19 cellular contexts compared by ENCODE assay signal in the genomic region with DNA sequence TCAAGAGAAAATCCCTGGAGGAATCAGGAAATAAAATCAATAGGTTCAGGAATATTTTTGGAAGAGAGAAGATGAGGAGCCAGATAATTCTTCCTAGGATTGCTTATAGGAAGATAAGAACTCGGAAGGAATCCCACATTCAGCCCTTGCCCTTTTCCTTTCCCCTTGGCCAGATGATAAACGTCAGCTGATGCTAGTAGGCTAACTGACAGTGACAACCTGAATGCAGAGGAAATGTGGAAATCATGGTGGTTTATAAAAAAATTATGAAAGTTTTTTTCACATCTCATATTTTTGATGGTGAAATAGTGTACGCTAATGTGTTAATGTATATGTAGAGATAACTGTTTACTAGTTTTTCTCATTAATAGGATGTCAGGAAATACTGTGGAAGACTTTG. TPM values are rescaled to one million over a fixed set of nuclear protein-coding genes. Genes with fewer than 3 reads are reported as not detected.
DNase-seq lines count a peak whose midpoint lies in the region; ATAC-seq, FAIRE-seq and TF ChIP-seq lines count a peak whose summit lies in the region.
"Had no signal": no experiment of that assay in that cellular context is flagged by ENCODE, and none has a peak within 500 bp of the region (broad histone marks: within the 10 kb centered on the region; RNA-seq: fewer than 3 reads in every experiment).

No MANE protein-coding gene starts in this region.

- TF ChIP-seq EP300 in stomach (IDR thresholded peaks at IDR 0.05) (no peak), transverse colon (IDR thresholded peaks at IDR 0.05; ENCODE audit: low read depth) (no peak)

- in situ Hi-C loops in IMR-90 (cut with MboI; ENCODE audit: low sequenced_read_pairs): no loop called here
- in situ Hi-C loops in transverse colon (cut with MboI; ENCODE audit: low pct_ligation_motif_present in 1 of 4, low pct_unique_long_range_greater_than_20kb in 1 of 4, low sequenced_read_pairs in 3 of 4): no loop called here

- no peak for TF ChIP-seq CTCF in IMR-90 (conservative IDR thresholded peaks at IDR 0.05; ENCODE audit: low read depth, low read length)
- TF ChIP-seq CTCF in fibroblast of villous mesenchyme (IDR thresholded peaks at IDR 0.05; ENCODE audit: insufficient read depth, low read depth, low read length): no peak
- TF ChIP-seq CTCF in stomach (IDR thresholded peaks at IDR 0.05): no peak
- no peak for TF ChIP-seq CTCF in transverse colon (IDR thresholded peaks at IDR 0.05)
- TF ChIP-seq CTCF in PC-9 (conservative IDR thresholded peaks at IDR 0.05): no peak
- TF ChIP-seq CTCF in kidney (IDR thresholded peaks at IDR 0.05; ENCODE audit: borderline replicate concordance, extremely low read depth, insufficient read depth): no peak

- POLR2A ChIA-PET in IMR-90 (lab: Charles Lee; ENCODE audit: unreplicated experiment) (no interaction called here), PC-9 (lab: Charles Lee; ENCODE audit: unreplicated experiment) (no interaction called here)

- H4K91ac ChIP-seq in IMR-90 (ENCODE audit: insufficient read depth, low read depth, low read length): peak overlapping the region; percentile 75

- peak overlapping the region; percentile 88 for H2BK5ac ChIP-seq in IMR-90 (ENCODE audit: low read depth, low read length, poor library complexity, severe bottlenecking)

- FAIRE-seq in kidney (lab: Jason Lieb, UNC): no peak
- FAIRE-seq: RCC 7860 had no signal

- peak overlapping the region; percentile 16 to 37; a peak in 2 of 4 replicates for H4K8ac ChIP-seq in IMR-90 (ENCODE audit: low read depth in 2 of 2, low read length in 2 of 2)

- H3K4me3 ChIP-seq in IMR-90 (ENCODE audit: insufficient read depth, low read depth, low read length) (no peak overlapping the region), fibroblast of villous mesenchyme (ENCODE audit: low read depth, low read length) (no peak overlapping the region), stomach (no peak overlapping the region), transverse colon (no peak overlapping the region), PC-9 (no peak overlapping the region), kidney (ENCODE audit: low read length in 2 of 2) (no peak overlapping the region)
- H3K4me3 ChIP-seq: GM23338 had no signal

- H3K27me3 ChIP-seq in IMR-90 (ENCODE audit: control insufficient read depth, insufficient read depth, low read length) (no peaks in the 10 kb centered on the region), stomach (no peaks in the 10 kb centered on the region), transverse colon (no peaks in the 10 kb centered on the region), PC-9 (ENCODE audit: insufficient read depth, low read depth) (no peaks in the 10 kb centered on the region)

- CTCF ChIA-PET in IMR-90 (lab: Yijun Ruan, JAX) (no interaction called here), PC-9 (lab: Charles Lee) (no interaction called here)

- H3K27ac ChIP-seq in IMR-90 (ENCODE audit: insufficient read depth, low read length) (peak overlapping the region; percentile 87), stomach (peak overlapping the region in 3 of 5 donors; percentile 43 to 72 (median 59)), transverse colon (peak overlapping the region in 2 of 4 donors; percentile 58 to 67), PC-9 (no peak overlapping the region), kidney (ENCODE audit: low read depth in 2 of 2, low read length in 2 of 2) (no peak overlapping the region)

- H3K9me2 ChIP-seq in PC-9 (ENCODE audit: insufficient read depth): no peaks in the 10 kb centered on the region

- peak overlapping the region; percentile 85 for H2BK20ac ChIP-seq in IMR-90 (ENCODE audit: low read depth, low read length)

- H3K4me1 ChIP-seq in IMR-90 (ENCODE audit: control insufficient read depth, insufficient read depth, low read length) (peaks cover 14% of the 10 kb centered on the region), stomach (no peaks in the 10 kb centered on the region), transverse colon (peaks cover 0 to 5% (median 0%) of the 10 kb centered on the region in 4 donors), PC-9 (replicated peaks; ENCODE audit: insufficient read depth) (no peaks in the 10 kb centered on the region), kidney (ENCODE audit: control insufficient read depth in 1 of 2, insufficient read depth in 1 of 2, low read depth in 1 of 2, low read length in 2 of 2) (no peaks in the 10 kb centered on the region)

- no peak overlapping the region for H2AK5ac ChIP-seq in IMR-90 (ENCODE audit: low read depth, low read length)

- H3K4me2 ChIP-seq in IMR-90 (ENCODE audit: low read depth, low read length): no peak overlapping the region
- no peak overlapping the region for H3K4me2 ChIP-seq in PC-9
- H3K4me2 ChIP-seq: GM23338 had no signal

- peak overlapping the region; percentile 64 for H2BK120ac ChIP-seq in IMR-90 (ENCODE audit: low read depth, low read length)

- H3K18ac ChIP-seq in IMR-90 (ENCODE audit: low read depth, low read length): peak overlapping the region; percentile 99

- no peaks in the 10 kb centered on the region for H4K20me1 ChIP-seq in IMR-90 (ENCODE audit: insufficient read depth, low read length)
- no peaks in the 10 kb centered on the region for H4K20me1 ChIP-seq in PC-9 (ENCODE audit: insufficient read depth)

- intact Hi-C loops in IMR-90 (cut with micrococcal nuclease): loop anchor here (1.0 to 5.0 kb wide), 2 partner anchors 10 to 56 kb away; partner anchors contain the start of gene EDNRB
- intact Hi-C loops in stomach (cut with DNase I; ENCODE audit: low total_unique reads): no loop called here
- intact Hi-C loops in transverse colon (cut with DNase I; ENCODE audit: low total_unique reads): loop anchor here (5.0 kb wide), 1 partner anchor 1741 kb away; no protein-coding TSS in a partner anchor
- intact Hi-C loops in PC-9 (cut with micrococcal nuclease; ENCODE audit: unreplicated experiment): no loop called here
- intact Hi-C loops in kidney (cut with DNase I): no loop called here

- H3K23ac ChIP-seq in IMR-90 (ENCODE audit: low read depth, low read length): peak overlapping the region; percentile 9; the same call in 1 of the 2 replicates

- no peak for TF ChIP-seq RAD21 in IMR-90 (IDR thresholded peaks at IDR 0.05; ENCODE audit: low read length)

- BruUV-seq in IMR-90 (replicated peaks; lab: Mats Ljungman, UMichigan) (no TSS peak), PC-9 (replicated peaks; lab: Mats Ljungman, UMichigan) (no TSS peak)

- no peaks in the 10 kb centered on the region for H3K9me3 ChIP-seq in IMR-90 (ENCODE audit: control insufficient read depth, insufficient read depth, low read length)
- no peaks in the 10 kb centered on the region for H3K9me3 ChIP-seq in stomach
- no peaks in the 10 kb centered on the region for H3K9me3 ChIP-seq in transverse colon
- no peaks in the 10 kb centered on the region for H3K9me3 ChIP-seq in PC-9 (ENCODE audit: insufficient read depth, low read depth)
- H3K9me3 ChIP-seq in kidney (ENCODE audit: control insufficient read depth in 1 of 2, low read length in 2 of 2): no peaks in the 10 kb centered on the region

- ATAC-seq in IMR-90 (ENCODE audit: low read depth): no peak
- ATAC-seq: GM23338 had no signal

- H2BK15ac ChIP-seq in IMR-90 (ENCODE audit: low read depth, low read length): 0 out of 3 replicates have a peak overlapping the region, but pooled peaks have one; percentile 67

- DNase-seq in IMR-90 (no peak), NOMO-1 treated with DMSO at 0.1 percent for 48 hours (lab: John Stamatoyannopoulos, UW; ENCODE audit: unreplicated experiment) (peak; percentile 74), fibroblast of villous mesenchyme (ENCODE audit: low read depth) (peak; percentile 54), stomach (no peak), transverse colon (no peak), PC-9 (no peak), kidney (no peak)
- DNase-seq: DMS 273 treated with DMSO at 0.1 percent for 48 hours, Kasumi-1, NCI-H1048, NCI-H1694, NCI-H2107, NCI-H226, NCI-H526 treated with DMSO at 0.1 percent for 48 hours, SHP77, SW 1271 had no signal

- H3F3A ChIP-seq in PC-9 (ENCODE audit: insufficient read depth, low read depth): no peaks in the 10 kb centered on the region

- H3K56ac ChIP-seq in IMR-90 (ENCODE audit: extremely low read depth, insufficient read depth, low read length): no peak overlapping the region

- no peak for TF ChIP-seq POLR2A in IMR-90 (IDR thresholded peaks at IDR 0.05; ENCODE audit: low read depth, low read length)
- TF ChIP-seq POLR2A in stomach (IDR thresholded peaks at IDR 0.05): no peak
- no peak for TF ChIP-seq POLR2A in transverse colon (IDR thresholded peaks at IDR 0.05)

- dilution Hi-C loops in IMR-90 (cut with HindIII; ENCODE audit: low sequenced_read_pairs, unreplicated experiment): no loop called here

- H3K9ac ChIP-seq in IMR-90 (ENCODE audit: low read depth, low read length): no peak overlapping the region
- no peak overlapping the region for H3K9ac ChIP-seq in kidney (ENCODE audit: low read length in 2 of 2)

- no peaks in the 10 kb centered on the region for H3K79me2 ChIP-seq in PC-9 (ENCODE audit: low read depth)

- no peaks in the 10 kb centered on the region for H3K79me1 ChIP-seq in IMR-90 (ENCODE audit: low read depth in 1 of 2, low read length in 2 of 2)

- H3K9me1 ChIP-seq in IMR-90 (ENCODE audit: insufficient read depth, low read length): peaks cover 2% of the 10 kb centered on the region

- no peak overlapping the region for H2AK9ac ChIP-seq in IMR-90 (replicated peaks; ENCODE audit: low read depth, low read length, poor library complexity)

- peak overlapping the region; percentile 75; the same call in 1 of the 2 replicates for H3K4ac ChIP-seq in IMR-90 (ENCODE audit: low read depth, low read length)

- peak overlapping the region; percentile 5; the same call in 1 of the 2 replicates for H3K14ac ChIP-seq in IMR-90 (replicated peaks; ENCODE audit: low read depth, low read length)

- no CpG with 5 or more reads among the region's 3 CpGs for WGBS in IMR-90 (ENCODE audit: extremely low coverage in 2 of 2, insufficient read length in 1 of 2), 2 experiments
- 38 to 68% (median 59%) methylated on average over 3 of the region's 3 CpGs for WGBS in stomach, 5 donors
- 62 to 65% methylated on average over 3 of the region's 3 CpGs for WGBS in transverse colon (ENCODE audit: low coverage in 1 of 2), 2 donors

- H2AFZ ChIP-seq in IMR-90 (replicated peaks; ENCODE audit: low read length, poor library complexity) (no peak overlapping the region), PC-9 (no peak overlapping the region)
- H2AFZ ChIP-seq: GM23338 had no signal

- H3K36me3 ChIP-seq in IMR-90 (ENCODE audit: control insufficient read depth, insufficient read depth, low read length): no peaks in the 10 kb centered on the region
- no peaks in the 10 kb centered on the region for H3K36me3 ChIP-seq in stomach
- no peaks in the 10 kb centered on the region for H3K36me3 ChIP-seq in transverse colon
- no peaks in the 10 kb centered on the region for H3K36me3 ChIP-seq in PC-9 (ENCODE audit: low read depth)
- no peaks in the 10 kb centered on the region for H3K36me3 ChIP-seq in kidney (ENCODE audit: control insufficient read depth in 1 of 2, insufficient read depth in 2 of 2, low read length in 2 of 2)

- peak overlapping the region; percentile 98 for H4K5ac ChIP-seq in IMR-90 (ENCODE audit: low read depth, low read length)

RNA-seq across cellular contexts. Expression of gene EDNRB, which starts 56.9 kb away (rescaled TPM):
- total RNA-seq in IMR-90 (2012; rRNA removed): under 0.01 and 0.28 TPM in 2 replicates
- polyA plus RNA-seq in IMR-90 (2012; rRNA removed): 0.07 and 0.09 TPM in 2 replicates
- polyA plus RNA-seq in IMR-90 (2012; cell fraction: cytosol; rRNA removed): 0.15 TPM in 1 of 2 replicates, not detected in the other
- 0.07 and 0.19 TPM in 2 replicates for polyA plus RNA-seq in IMR-90 (2012; cell fraction: nucleus; rRNA removed; ENCODE audit: low replicate concordance)
- 8.1 and 8.2 TPM in 2 replicates for total RNA-seq in fibroblast of villous mesenchyme
- total RNA-seq in stomach: 10 to 100 TPM in 4 of 5 donors, 1 to 10 TPM in 1; 3.6 to 72.1 (median 16.2) TPM
- 10 to 100 TPM in 1 of 3 donors, 1 to 10 TPM in 2; 2.3 to 11.6 (median 8.4) TPM for polyA plus RNA-seq in stomach
- 10 to 100 TPM in 2 of 4 donors, 1 to 10 TPM in 2; 5.5 to 14.6 (median 8.8) TPM for total RNA-seq in transverse colon
- not detected in 2 replicates for total RNA-seq in PC-9 (2021)
- total RNA-seq in kidney: 60.1 TPM
- polyA plus RNA-seq in kidney (ENCODE audit: insufficient read depth, low read depth, low replicate concordance): 14.0 TPM
- polyA plus RNA-seq: BJ had no signal

Comparison
In these comparisons a context has a peak if more than half of its experiments do, and no peak if none do; other contexts are left out.
1. DNase-seq: peak in NOMO-1 treated with DMSO at 0.1 percent for 48 hours (single experiment) and fibroblast of villous mesenchyme (single experiment); none in IMR-90 (single experiment), stomach (single experiment), transverse colon (single experiment), PC-9 (0 of 2) and kidney (single experiment).
2. H3K27ac ChIP-seq: peak in IMR-90 (single experiment) and stomach (3 of 5); none in PC-9 (single experiment) and kidney (0 of 2).
3. intact Hi-C loops: an anchor here in IMR-90 (1.0 to 5.0 kb wide) and transverse colon (5.0 kb wide); none called in stomach, PC-9 and kidney.